ENCODE assay signal across 9 cellular contexts in the genomic region with DNA sequence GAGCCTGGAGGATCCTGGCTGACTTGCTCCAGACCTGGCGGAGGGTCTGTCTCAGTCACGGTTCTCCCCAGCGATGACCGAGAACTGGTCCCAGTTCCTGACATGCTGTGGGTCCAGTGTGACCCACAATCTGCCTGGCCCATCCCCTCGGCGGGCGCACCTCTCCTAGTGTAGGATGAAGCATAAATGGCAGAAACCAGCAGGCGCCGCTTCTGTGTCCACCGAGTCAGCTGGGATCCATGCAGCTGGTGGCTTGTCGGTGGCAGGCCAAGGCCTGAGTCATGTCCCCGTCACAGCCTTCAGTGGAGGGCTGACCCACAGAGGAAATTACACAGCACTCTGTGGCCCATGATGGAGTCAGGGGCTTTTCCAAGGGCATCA. TPM values are rescaled to one million over a fixed set of nuclear protein-coding genes. Genes with fewer than 3 reads are reported as not detected.
DNase-seq lines count a peak whose midpoint lies in the region; ATAC-seq and TF ChIP-seq lines count a peak whose summit lies in the region.
"Had no signal": no experiment of that assay in that cellular context is flagged by ENCODE, and none has a peak within 500 bp of the region (broad histone marks: within the 10 kb centered on the region; RNA-seq: fewer than 3 reads in every experiment).

No MANE protein-coding gene starts in this region.

- no TSS peak for BruUV-seq in HCT116 (replicated peaks; lab: Mats Ljungman, UMichigan)

- H3K9ac ChIP-seq in HCT116 (ENCODE audit: low read length) = no peak overlapping the region

- POLR2A ChIA-PET in HCT116 (lab: Charles Lee) = interaction anchor here (0.9 to 1.7 kb wide), 3 partner anchors 8 to 74 kb away, joined by 4 to 8 read pairs (median 7); partner anchors contain the start of genes NFKBIA and PSMA6

- H3K9me2 ChIP-seq in HCT116 (ENCODE audit: insufficient read depth) = no peaks in the 10 kb centered on the region

- H3K4me3 ChIP-seq in HCT116 (replicated peaks in 1 of 2; ENCODE audit: low read depth in 1 of 2, low read length in 2 of 2) = no peak overlapping the region
- no peak overlapping the region for H3K4me3 ChIP-seq in right atrium auricular region

- H3K4me2 ChIP-seq in HCT116 (ENCODE audit: low read length) = peak overlapping the region; percentile 63

- TF ChIP-seq CTCF in HCT116 (IDR thresholded peaks at IDR 0.05 in 2 of 3, conservative IDR thresholded peaks at IDR 0.05 in 1 of 3; ENCODE audit: borderline replicate concordance in 1 of 3, insufficient read depth in 1 of 3, low read depth in 2 of 3, low read length in 2 of 3) (no peak), right atrium auricular region (IDR thresholded peaks at IDR 0.05) (no peak)

- no peaks in the 10 kb centered on the region; a peak in 1 of 4 replicates for H3K9me3 ChIP-seq in HCT116 (ENCODE audit: control insufficient read depth in 1 of 2, insufficient read depth in 1 of 2, low read depth in 1 of 2, low read length in 2 of 2)
- peaks cover 0 to 3% of the 10 kb centered on the region in 2 donors for H3K9me3 ChIP-seq in right atrium auricular region

- RAD21 ChIA-PET in HCT116 (lab: Charles Lee; ENCODE audit: low non-redundant PET in 1 of 2, low total read pairs in 2 of 2, uncharacterized antibody in 2 of 2, unreplicated experiment in 2 of 2) = interaction anchor here in 1 of 2 experiments (0.6 to 1.0 kb wide), 2 partner anchors 15 to 38 kb away, joined by 3 read pairs; no protein-coding TSS in a partner anchor

- H3K4me1 ChIP-seq in HCT116 (ENCODE audit: control insufficient read depth in 1 of 2, insufficient read depth in 2 of 2, low read length in 2 of 2) (peaks cover 12 to 31% of the 10 kb centered on the region in 2 experiments), right atrium auricular region (peaks cover 0 to 41% of the 10 kb centered on the region in 2 donors)

- no peaks in the 10 kb centered on the region for H4K20me1 ChIP-seq in HCT116 (ENCODE audit: insufficient read depth)

- H3K79me2 ChIP-seq in HCT116 (ENCODE audit: insufficient read depth, low read length) = no peaks in the 10 kb centered on the region

- no peak for TF ChIP-seq RAD21 in HCT116 (IDR thresholded peaks at IDR 0.05; ENCODE audit: low read depth)

- intact Hi-C loops in HCT116 (cut with micrococcal nuclease) = no loop called here

- no peak for TF ChIP-seq POLR2A in HCT116 (IDR thresholded peaks at IDR 0.05; ENCODE audit: borderline replicate concordance, extremely low read depth, insufficient read depth, insufficient read length)

- H3K27me3 ChIP-seq in HCT116 (ENCODE audit: insufficient read depth, low read length) = no peaks in the 10 kb centered on the region
- no peaks in the 10 kb centered on the region for H3K27me3 ChIP-seq in right atrium auricular region

- H3K27ac ChIP-seq in HCT116 (ENCODE audit: low read depth, low read length) (peak overlapping the region; percentile 31; the same call in 1 of the 2 replicates), right atrium auricular region (peak overlapping the region; percentile 73 to 77)

- no peak for ATAC-seq in HCT116
- ATAC-seq in GM19395 (IDR thresholded peaks at IDR 0.05; ENCODE audit: unreplicated experiment) = no peak

- H3K36me3 ChIP-seq in HCT116 (ENCODE audit: control insufficient read depth in 1 of 2, insufficient read depth in 2 of 2, low read length in 2 of 2) (no peaks in the 10 kb centered on the region), right atrium auricular region (no peaks in the 10 kb centered on the region)

- DNase-seq in HCT116 (ENCODE audit: low read depth, low spot score) = no peak
- peak; percentile 69 to 77 for DNase-seq in activated T-cell treated with anti-CD3 and anti-CD28 coated beads, Interleukin-2, amount 50 U/mL, for 48 hours
- DNase-seq in right atrium auricular region (ENCODE audit: low spot score) = no peak
- peak in 2 of 3 donors; percentile 21 to 31 for DNase-seq in stimulated activated CD4-positive, alpha-beta T cell treated with anti-CD3 and anti-CD28 coated beads, TNF-alpha, amount 100 ng/mL, for 48 hours (ENCODE audit: low read depth in 3 of 3)
- no peak for DNase-seq in NCI-H774 (lab: John Stamatoyannopoulos, UW)
- no peak for DNase-seq in NCI-H1417 treated with DMSO at 0.1 percent for 48 hours (lab: John Stamatoyannopoulos, UW)
- no peak for DNase-seq in GM19240 (ENCODE audit: insufficient read length, low spot score)
- DNase-seq: NCI-H1436 treated with DMSO at 0.1 percent for 48 hours had no signal

- CTCF ChIA-PET in HCT116 (lab: Charles Lee) = interaction anchor here (1.4 kb wide), 1 partner anchor 8 kb away, joined by 3 read pairs; no protein-coding TSS in a partner anchor

- no peak overlapping the region for H2AFZ ChIP-seq in HCT116 (ENCODE audit: low read depth, low read length, poor library complexity, severe bottlenecking)

TF ChIP-seq in HCT116, 20 proteins besides CTCF, POLR2A, EP300 and RAD21:
- TF ChIP-seq TCF7L2 (IDR thresholded peaks at IDR 0.05; ENCODE audit: borderline replicate concordance, extremely low read depth, insufficient read depth, insufficient read length) = no peak
- TF ChIP-seq POLR2AphosphoS5 (IDR thresholded peaks at IDR 0.05; ENCODE audit: low read depth, low read length) = no peak
- TF ChIP-seq YY1 (IDR thresholded peaks at IDR 0.05; ENCODE audit: extremely low read depth, insufficient replicate concordance, low read depth, low read length) = no peak
- TF ChIP-seq EGR1 (IDR thresholded peaks at IDR 0.05; ENCODE audit: low read depth) = no peak
- TF ChIP-seq SRF (IDR thresholded peaks at IDR 0.05; ENCODE audit: low read depth) = no peak
- no peak for TF ChIP-seq JUND (IDR thresholded peaks at IDR 0.05)
- no peak for TF ChIP-seq SP1 (IDR thresholded peaks at IDR 0.05; ENCODE audit: low read depth)
- no peak for TF ChIP-seq EZH2phosphoT487 (IDR thresholded peaks at IDR 0.05; ENCODE audit: borderline replicate concordance)
- no peak for TF ChIP-seq ZNF274 (IDR thresholded peaks at IDR 0.05; ENCODE audit: low read depth, low read length)
TF ChIP-seq in HCT116: peak in this region for 0.

RNA-seq across cellular contexts. Expression of gene NFKBIA, which starts 38.5 kb away (rescaled TPM):
- 42.6 TPM for total RNA-seq in HCT116 (2021; ENCODE audit: unreplicated experiment)
- polyA plus RNA-seq in HCT116 (2012) = 38.0 and 62.5 TPM in 2 replicates
- 100 to 1,000 TPM; 237 to 302 TPM for total RNA-seq in right atrium auricular region

Comparison
In these comparisons a context has a peak if more than half of its experiments do, and no peak if none do; other contexts are left out.
1. DNase-seq: peak in activated T-cell treated with anti-CD3 and anti-CD28 coated beads, Interleukin-2, amount 50 U/mL, for 48 hours (2 of 2) and stimulated activated CD4-positive, alpha-beta T cell treated with anti-CD3 and anti-CD28 coated beads, TNF-alpha, amount 100 ng/mL, for 48 hours (2 of 3); none in HCT116 (single experiment), right atrium auricular region (single experiment), NCI-H774 (single experiment), NCI-H1417 treated with DMSO at 0.1 percent for 48 hours (single experiment) and GM19240 (single experiment).